8 cellular contexts compared by ENCODE assay signal in genomic region chr20:36471885-36472642, GRCh38.
A peak's percentile ranks its signal among the peaks of the same experiment; 100 is the strongest.
DNase-seq lines count a peak whose midpoint lies in the region; ATAC-seq, FAIRE-seq and TF ChIP-seq lines count a peak whose summit lies in the region.

No MANE protein-coding gene starts in this region.

- DNase-seq in cardiac muscle cell (ENCODE audit: low read depth in 1 of 2, low spot score in 1 of 2) (no peak), Right ventricle myocardium inferior (ENCODE audit: missing footprints) (no peak), astrocyte (ENCODE audit: low read depth) (no peak), vagina (ENCODE audit: extremely low spot score in 2 of 2) (no peak), cerebellar nuclear complex (lab: John Stamatoyannopoulos, UW) (no peak), erythroblast (lab: John Stamatoyannopoulos, UW) (no peak)

- H3K9ac ChIP-seq in astrocyte (ENCODE audit: low read length) (peak overlapping the region; percentile 42), muscle layer of colon (ENCODE audit: low read length) (peak overlapping the region; percentile 46)

- peaks cover 11% of the 10 kb centered on the region for H3K36me3 Mint-ChIP-seq in astrocyte (ENCODE audit: low read depth, unreplicated experiment)

- H3K27ac ChIP-seq in cardiac muscle cell, result peak overlapping the region; percentile 51
- peak overlapping the region; percentile 54 for H3K27ac ChIP-seq in astrocyte (ENCODE audit: low read depth, low read length)
- H3K27ac ChIP-seq in muscle layer of colon (ENCODE audit: low read depth, low read length), result peak overlapping the region; percentile 91
- H3K27ac ChIP-seq in vagina, result peak overlapping the region; percentile 90

- H3K27me3 Mint-ChIP-seq in astrocyte (ENCODE audit: low read depth, unreplicated experiment), result no peaks in the 10 kb centered on the region

- ATAC-seq in Right ventricle myocardium inferior (no peak), HG03521 (IDR thresholded peaks at IDR 0.05; ENCODE audit: unreplicated experiment) (no peak)

- TF ChIP-seq CTCF in cardiac muscle cell (IDR thresholded peaks at IDR 0.05; ENCODE audit: low read depth, low read length), result no peak
- TF ChIP-seq CTCF in astrocyte (IDR thresholded peaks at IDR 0.05; ENCODE audit: insufficient read depth, low read depth, low read length), result no peak
- TF ChIP-seq CTCF in vagina (IDR thresholded peaks at IDR 0.05), result no peak

- no peak overlapping the region for H2AFZ ChIP-seq in astrocyte (ENCODE audit: low read depth, low read length)

- FAIRE-seq in astrocyte (lab: Jason Lieb, UNC), result no peak

- peak overlapping the region; percentile 72 for H3K27ac Mint-ChIP-seq in astrocyte (ENCODE audit: unreplicated experiment)

- no peak overlapping the region for H3K4me3 Mint-ChIP-seq in astrocyte (ENCODE audit: unreplicated experiment)

- H3K9me3 Mint-ChIP-seq in astrocyte (ENCODE audit: unreplicated experiment), result no peaks in the 10 kb centered on the region

- H3K4me1 ChIP-seq in cardiac muscle cell (ENCODE audit: low read depth) (peaks cover 19% of the 10 kb centered on the region), astrocyte (ENCODE audit: insufficient read depth, low read length) (peaks cover 53% of the 10 kb centered on the region), muscle layer of colon (ENCODE audit: insufficient read depth, low read length) (peaks cover 71% of the 10 kb centered on the region), vagina (peaks cover 86% of the 10 kb centered on the region)

- H4K20me1 ChIP-seq in astrocyte (ENCODE audit: insufficient read depth, low read length), result peaks cover 95% of the 10 kb centered on the region

- TF ChIP-seq POLR2A in vagina (IDR thresholded peaks at IDR 0.05) (no peak), erythroblast (IDR thresholded peaks at IDR 0.05; ENCODE audit: low read length) (no peak)

- H3K4me3 ChIP-seq in cardiac muscle cell, result no peak overlapping the region
- no peak overlapping the region for H3K4me3 ChIP-seq in astrocyte (ENCODE audit: insufficient read depth, low read depth, low read length)
- peak overlapping the region in 1 of 2 donors; percentile 33 for H3K4me3 ChIP-seq in muscle layer of colon (ENCODE audit: low read depth in 1 of 2, low read length in 2 of 2)
- peak overlapping the region; percentile 30 to 37 for H3K4me3 ChIP-seq in vagina

- intact Hi-C loops in Right ventricle myocardium inferior (cut with DNase I) (no loop called here), vagina (cut with DNase I) (no loop called here)

- H3K79me2 ChIP-seq in astrocyte (ENCODE audit: insufficient read depth, low read length), result peaks cover 99% of the 10 kb centered on the region

- H3K9me3 ChIP-seq in cardiac muscle cell (ENCODE audit: low read depth) (no peaks in the 10 kb centered on the region), astrocyte (ENCODE audit: insufficient read depth, low read depth, low read length) (no peaks in the 10 kb centered on the region), muscle layer of colon (ENCODE audit: low read length) (no peaks in the 10 kb centered on the region), vagina (no peaks in the 10 kb centered on the region)

- H3K36me3 ChIP-seq in cardiac muscle cell, result peaks cover 2% of the 10 kb centered on the region
- peaks cover 5% of the 10 kb centered on the region for H3K36me3 ChIP-seq in astrocyte (ENCODE audit: insufficient read depth, low read length)
- no peaks in the 10 kb centered on the region for H3K36me3 ChIP-seq in muscle layer of colon (ENCODE audit: insufficient read depth, low read length)
- no peaks in the 10 kb centered on the region for H3K36me3 ChIP-seq in vagina

- peaks cover 49% of the 10 kb centered on the region for H3K4me1 Mint-ChIP-seq in astrocyte (ENCODE audit: low read depth, unreplicated experiment)

- H3K27me3 ChIP-seq in cardiac muscle cell (no peaks in the 10 kb centered on the region), astrocyte (ENCODE audit: insufficient read depth, low read length) (no peaks in the 10 kb centered on the region), muscle layer of colon (ENCODE audit: control insufficient read depth in 1 of 2, insufficient read depth in 2 of 2, low read length in 2 of 2) (no peaks in the 10 kb centered on the region), vagina (no peaks in the 10 kb centered on the region)

- H3K4me2 ChIP-seq in astrocyte (ENCODE audit: low read length), result peak overlapping the region; percentile 25

Comparison
In these comparisons a context has a peak if more than half of its experiments do, and no peak if none do; other contexts are left out.
1. H3K4me3 ChIP-seq: peak in vagina (2 of 2); none in cardiac muscle cell (single experiment) and astrocyte (single experiment).
2. Peak in every context shown above with its lines, with median percentiles within 50 percentile points of each other: H3K27ac ChIP-seq.